In the genomic region with DNA sequence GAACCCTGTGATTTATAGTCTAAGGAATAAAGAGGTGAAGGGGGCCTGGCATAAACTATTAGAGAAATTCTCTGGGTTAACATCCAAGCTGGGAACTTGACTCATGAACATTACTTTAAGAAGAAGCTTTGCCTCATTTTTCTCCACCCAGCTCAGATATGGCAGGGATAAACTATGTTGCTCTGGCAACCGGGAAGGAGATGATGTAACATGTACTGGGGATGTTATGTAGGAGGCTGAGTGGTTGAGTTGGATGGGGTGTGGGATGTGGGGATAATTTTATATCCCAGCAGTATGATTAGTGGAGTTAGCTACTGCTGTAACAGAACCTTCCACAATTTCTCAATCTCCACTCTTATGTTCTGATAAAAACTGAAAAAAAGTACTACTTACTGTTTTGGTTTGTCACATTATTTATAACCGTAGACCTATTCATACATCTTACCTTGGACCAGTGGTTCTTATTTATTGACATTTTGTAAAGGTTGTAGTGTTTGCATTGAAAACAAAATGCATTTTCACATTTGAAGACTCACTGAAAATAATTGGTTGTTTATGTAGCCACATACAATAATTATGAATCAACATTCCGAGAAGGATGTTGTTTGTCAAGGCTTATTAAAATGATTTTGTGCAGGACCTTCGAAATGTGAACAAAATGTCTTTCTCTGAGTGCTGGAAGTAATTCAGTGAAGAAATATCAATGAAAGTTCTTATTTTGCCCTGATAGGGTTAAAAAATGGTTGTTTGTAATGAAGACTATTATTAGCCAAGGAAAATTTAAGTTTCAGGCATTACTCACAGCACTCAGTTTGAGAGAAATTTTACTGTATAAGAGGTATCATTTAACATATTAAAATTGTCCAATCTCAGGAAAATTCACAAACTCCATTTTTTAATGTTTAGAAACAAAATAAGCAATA, we compare ENCODE assay signal across 21 cellular contexts. TPM values are rescaled to one million over a fixed set of nuclear protein-coding genes. Genes with fewer than 3 reads are reported as not detected.
DNase-seq lines count a peak whose midpoint lies in the region; ATAC-seq and TF ChIP-seq lines count a peak whose summit lies in the region.
"Had no signal": no experiment of that assay in that cellular context is flagged by ENCODE, and none has a peak within 500 bp of the region (broad histone marks: within the 10 kb centered on the region; RNA-seq: fewer than 3 reads in every experiment).

No MANE protein-coding gene starts in this region.

- no peak for TF ChIP-seq POLR2A in breast epithelium (IDR thresholded peaks at IDR 0.05)

- peaks cover 4 to 5% of the 10 kb centered on the region in 2 donors for H3K9me3 ChIP-seq in breast epithelium
- H3K9me3 ChIP-seq: esophagus squamous epithelium, neutrophil had no signal

- no peak overlapping the region for H3K4me3 Mint-ChIP-seq in MCF 10A (ENCODE audit: unreplicated experiment)
- H3K4me3 Mint-ChIP-seq: activated B cell treated with CpG ODN at 0.5 μM for 24 hours; activated naive CD4-positive, alpha-beta T cell treated with anti-CD3 and anti-CD28 coated beads, Interleukin-2, amount 50 U/mL, for 24 hours; dendritic cell treated with granulocyte-macrophage colony-stimulating factor and Interleukin-4, amounts not matched to agents 40 ng/mL and 50 ng/mL, for 4 days had no signal

- H3K27me3 ChIP-seq in breast epithelium, result no peaks in the 10 kb centered on the region
- H3K27me3 ChIP-seq: esophagus squamous epithelium, neutrophil had no signal

- in situ Hi-C loops in astrocyte of the spinal cord (cut with HindIII; ENCODE audit: low sequenced_read_pairs), result no loop called here

- H3K9me3 Mint-ChIP-seq in MCF 10A (ENCODE audit: unreplicated experiment), result no peaks in the 10 kb centered on the region
- H3K9me3 Mint-ChIP-seq: activated naive CD4-positive, alpha-beta T cell treated with anti-CD3 and anti-CD28 coated beads, Interleukin-2, amount 50 U/mL, for 24 hours had no signal

- no TSS peak for BruUV-seq in MCF 10A (replicated peaks; lab: Mats Ljungman, UMichigan)

- H3K27me3 Mint-ChIP-seq in MCF 10A (ENCODE audit: insufficient read depth, unreplicated experiment), result no peaks in the 10 kb centered on the region

- peaks cover 7% of the 10 kb centered on the region for H3K36me3 Mint-ChIP-seq in MCF 10A (ENCODE audit: insufficient read depth, unreplicated experiment)
- H3K36me3 Mint-ChIP-seq: activated naive CD4-positive, alpha-beta T cell treated with anti-CD3 and anti-CD28 coated beads, Interleukin-2, amount 50 U/mL, for 24 hours had no signal

- TF ChIP-seq CTCF in MCF 10A (IDR thresholded peaks at IDR 0.05; ENCODE audit: unreplicated experiment) (no peak), breast epithelium (IDR thresholded peaks at IDR 0.05) (no peak), astrocyte of the spinal cord (IDR thresholded peaks at IDR 0.05; ENCODE audit: low read depth, low read length) (no peak)

- H3K4me3 ChIP-seq in breast epithelium (no peak overlapping the region), astrocyte of the spinal cord (ENCODE audit: low read depth, low read length) (no peak overlapping the region)
- H3K4me3 ChIP-seq: esophagus squamous epithelium had no signal

- POLR2A ChIA-PET in MCF 10A (lab: Yijun Ruan, JAX) (interaction anchor here (0.6 kb wide), 1 partner anchor 23 kb away, joined by 3 read pairs; no protein-coding TSS in a partner anchor), HEK293T (lab: Yijun Ruan, JAX) (no interaction called here)

- H3K4me1 ChIP-seq in breast epithelium, result no peaks in the 10 kb centered on the region
- H3K4me1 ChIP-seq: esophagus squamous epithelium had no signal

- intact Hi-C loops in MCF 10A (cut with micrococcal nuclease) (no loop called here), breast epithelium (cut with DNase I; ENCODE audit: low total_unique reads) (no loop called here)

- H3K36me3 ChIP-seq in breast epithelium, result no peaks in the 10 kb centered on the region
- H3K36me3 ChIP-seq: esophagus squamous epithelium, neutrophil had no signal

- DNase-seq in MCF 10A (ENCODE audit: unreplicated experiment) (peak; percentile 9), breast epithelium (ENCODE audit: low spot score in 2 of 2) (no peak), astrocyte of the spinal cord (ENCODE audit: low read depth, low spot score) (peak; percentile 46), hepatic stellate cell (ENCODE audit: low spot score) (peak; percentile 50), superior temporal gyrus (ENCODE audit: extremely low spot score) (peak; percentile 25), NCI-H187 (lab: John Stamatoyannopoulos, UW) (no peak), HEK293T (ENCODE audit: extremely low spot score) (no peak)
- DNase-seq: activated B cell treated with CpG ODN at 0.5 μM for 24 hours; activated CD8-positive, alpha-beta memory T cell treated with anti-CD3 and anti-CD28 coated beads, Interleukin-2, amount 50 U/mL, for 48 hours; esophagus squamous epithelium; mesendoderm; NCI-H1092 treated with DMSO at 0.1 percent for 48 hours; NCI-H524; PC-3; substantia nigra; SW 1271 had no signal

- no peak overlapping the region for H3K27ac ChIP-seq in breast epithelium
- H3K27ac ChIP-seq: esophagus squamous epithelium, neutrophil had no signal

- no peak overlapping the region for H3K27ac Mint-ChIP-seq in MCF 10A (ENCODE audit: low read depth, unreplicated experiment)
- H3K27ac Mint-ChIP-seq: activated B cell treated with CpG ODN at 0.5 μM for 24 hours; activated naive CD4-positive, alpha-beta T cell treated with anti-CD3 and anti-CD28 coated beads, Interleukin-2, amount 50 U/mL, for 24 hours; dendritic cell treated with granulocyte-macrophage colony-stimulating factor and Interleukin-4, amounts not matched to agents 40 ng/mL and 50 ng/mL, for 4 days had no signal

- no peaks in the 10 kb centered on the region for H3K4me1 Mint-ChIP-seq in MCF 10A (ENCODE audit: insufficient read depth, unreplicated experiment)
- H3K4me1 Mint-ChIP-seq: activated B cell treated with CpG ODN at 0.5 μM for 24 hours; activated naive CD4-positive, alpha-beta T cell treated with anti-CD3 and anti-CD28 coated beads, Interleukin-2, amount 50 U/mL, for 24 hours had no signal

- no peak for ATAC-seq in GM18907 (IDR thresholded peaks at IDR 0.05; ENCODE audit: unreplicated experiment)
- ATAC-seq: PC-3 had no signal

- CTCF ChIA-PET in MCF 10A (lab: Yijun Ruan, JAX) (no interaction called here), HEK293T (lab: Yijun Ruan, JAX) (no interaction called here)

TF ChIP-seq in HEK293T, 16 proteins besides CTCF, POLR2A, EP300 and RAD21:
- TF ChIP-seq ELF4 (IDR thresholded peaks at IDR 0.05) (no peak), CTBP1 (IDR thresholded peaks at IDR 0.05; ENCODE audit: borderline replicate concordance) (no peak), FOXM1 (IDR thresholded peaks at IDR 0.05; ENCODE audit: borderline replicate concordance) (no peak), HDGF (IDR thresholded peaks at IDR 0.05; ENCODE audit: borderline replicate concordance) (no peak), ARNT (IDR thresholded peaks at IDR 0.05) (no peak), L3MBTL2 (conservative IDR thresholded peaks at IDR 0.05) (no peak), FOXK2 (IDR thresholded peaks at IDR 0.05) (no peak), NFRKB (IDR thresholded peaks at IDR 0.05) (no peak)
- TF ChIP-seq, protein P1, sequence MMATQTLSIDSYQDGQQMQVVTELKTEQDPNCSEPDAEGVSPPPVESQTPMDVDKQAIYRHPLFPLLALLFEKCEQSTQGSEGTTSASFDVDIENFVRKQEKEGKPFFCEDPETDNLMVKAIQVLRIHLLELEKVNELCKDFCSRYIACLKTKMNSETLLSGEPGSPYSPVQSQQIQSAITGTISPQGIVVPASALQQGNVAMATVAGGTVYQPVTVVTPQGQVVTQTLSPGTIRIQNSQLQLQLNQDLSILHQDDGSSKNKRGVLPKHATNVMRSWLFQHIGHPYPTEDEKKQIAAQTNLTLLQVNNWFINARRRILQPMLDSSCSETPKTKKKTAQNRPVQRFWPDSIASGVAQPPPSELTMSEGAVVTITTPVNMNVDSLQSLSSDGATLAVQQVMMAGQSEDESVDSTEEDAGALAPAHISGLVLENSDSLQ (IDR thresholded peaks at IDR 0.05), result no peak

RNA-seq across cellular contexts. Expression of a gene that starts 1.3 kb away (rescaled TPM):
- not detected in 2 replicates for total RNA-seq in MCF 10A (2022)
- not detected for total RNA-seq in breast epithelium
- total RNA-seq: A172, activated B cell treated with CpG ODN at 0.5 μM for 24 hours, esophagus squamous epithelium, PC-3 had no signal

RNA-seq across cellular contexts. Expression of a gene that starts 18.3 kb away (rescaled TPM):
- total RNA-seq in MCF 10A (2022) (not detected in 2 replicates), breast epithelium (under 1 TPM in 1 of 3 donors, not detected in 2; 0.15 TPM)
- total RNA-seq: A172, activated B cell treated with CpG ODN at 0.5 μM for 24 hours, esophagus squamous epithelium, PC-3 had no signal

RNA-seq across cellular contexts. Expression of a gene that starts 34.4 kb away (rescaled TPM):
- 22.7 and 27.2 TPM in 2 replicates for total RNA-seq in MCF 10A (2022)
- total RNA-seq in breast epithelium, result 10 to 100 TPM; 44.5 to 51.4 (median 49.8) TPM

Comparison
In these comparisons a context has a peak if more than half of its experiments do, and no peak if none do; other contexts are left out.
1. DNase-seq: peak in MCF 10A (single experiment), astrocyte of the spinal cord (single experiment), hepatic stellate cell (single experiment) and superior temporal gyrus (single experiment); none in breast epithelium (0 of 2), NCI-H187 (0 of 2) and HEK293T (single experiment).